8 cellular contexts compared by ENCODE assay signal in genomic region chr2:162074579-162074922, GRCh38. TPM values are rescaled to one million over a fixed set of nuclear protein-coding genes. Genes with fewer than 3 reads are reported as not detected.
DNase-seq lines count a peak whose midpoint lies in the region; ATAC-seq and TF ChIP-seq lines count a peak whose summit lies in the region.

No MANE protein-coding gene starts in this region.

- peak overlapping the region; percentile 69 to 93 (median 80) for H3K27ac Mint-ChIP-seq in CD8-positive, alpha-beta memory T cell
- no peak overlapping the region for H3K27ac Mint-ChIP-seq in neural crest cell (ENCODE audit: unreplicated experiment)

- H4K20me1 ChIP-seq in Loucy (ENCODE audit: insufficient read depth, low read length, poor library complexity, severe bottlenecking) = no peaks in the 10 kb centered on the region

- peaks cover 8 to 17% (median 8%) of the 10 kb centered on the region in 3 donors for H3K36me3 Mint-ChIP-seq in CD8-positive, alpha-beta memory T cell
- H3K36me3 Mint-ChIP-seq in neural crest cell (ENCODE audit: low read depth) = peaks cover 7% of the 10 kb centered on the region

- no peak for DNase-seq in CD8-positive, alpha-beta memory T cell
- DNase-seq in effector memory CD4-positive, alpha-beta T cell = no peak
- no peak for DNase-seq in neural crest cell (ENCODE audit: low read depth, low spot score)
- no peak for DNase-seq in MV-4-11 (lab: John Stamatoyannopoulos, UW)
- no peak for DNase-seq in middle frontal gyrus (ENCODE audit: extremely low spot score, low spot score)

- H3K4me1 ChIP-seq in CD8-positive, alpha-beta memory T cell (ENCODE audit: insufficient read depth, low read length) = peaks cover 32% of the 10 kb centered on the region
- H3K4me1 ChIP-seq in Loucy (ENCODE audit: insufficient read depth, low read length, poor library complexity, severe bottlenecking) = peaks cover 12% of the 10 kb centered on the region
- peaks cover 15% of the 10 kb centered on the region for H3K4me1 ChIP-seq in effector memory CD4-positive, alpha-beta T cell (ENCODE audit: control insufficient read depth, insufficient read depth, low read length, poor library complexity, severe bottlenecking)

- H3K27me3 ChIP-seq in CD8-positive, alpha-beta memory T cell (ENCODE audit: insufficient read depth, low read length, poor library complexity, severe bottlenecking) = no peaks in the 10 kb centered on the region
- peaks cover 8% of the 10 kb centered on the region for H3K27me3 ChIP-seq in Loucy (ENCODE audit: insufficient read depth, low read length, poor library complexity, severe bottlenecking)
- no peaks in the 10 kb centered on the region for H3K27me3 ChIP-seq in effector memory CD4-positive, alpha-beta T cell (replicated peaks; ENCODE audit: control insufficient read depth, insufficient read depth, low read length, poor library complexity, severe bottlenecking)

- no peak overlapping the region for H3K9ac ChIP-seq in Loucy (ENCODE audit: low read depth, low read length, poor library complexity, severe bottlenecking)

- H3K36me3 ChIP-seq in CD8-positive, alpha-beta memory T cell (ENCODE audit: insufficient read depth, low read length) = no peaks in the 10 kb centered on the region
- H3K36me3 ChIP-seq in Loucy (ENCODE audit: insufficient read depth, low read length) = no peaks in the 10 kb centered on the region
- H3K36me3 ChIP-seq in effector memory CD4-positive, alpha-beta T cell (ENCODE audit: control insufficient read depth, insufficient read depth, low read length) = no peaks in the 10 kb centered on the region

- H3K4me3 Mint-ChIP-seq in CD8-positive, alpha-beta memory T cell = peak overlapping the region; percentile 89 to 99 (median 96)
- peak overlapping the region; percentile 82 for H3K4me3 Mint-ChIP-seq in neural crest cell

- ATAC-seq in HG02885 (IDR thresholded peaks at IDR 0.05; ENCODE audit: poor library complexity, unreplicated experiment) (no peak), GM18517 (IDR thresholded peaks at IDR 0.05; ENCODE audit: unreplicated experiment) (no peak)

- POLR2A ChIA-PET in CD8-positive, alpha-beta memory T cell (lab: Charles Lee) = no interaction called here

- H3K9me3 ChIP-seq in CD8-positive, alpha-beta memory T cell (ENCODE audit: low read length) = no peaks in the 10 kb centered on the region
- H3K9me3 ChIP-seq in Loucy (ENCODE audit: insufficient read depth, low read depth, low read length) = peaks cover 3% of the 10 kb centered on the region; the same call in 1 of the 2 replicates
- no peaks in the 10 kb centered on the region for H3K9me3 ChIP-seq in effector memory CD4-positive, alpha-beta T cell (ENCODE audit: control insufficient read depth, low read length)

- no peaks in the 10 kb centered on the region for H3K9me2 ChIP-seq in Loucy (replicated peaks; ENCODE audit: low read depth, low read length)

- CTCF ChIA-PET in CD8-positive, alpha-beta memory T cell (lab: Charles Lee) = interaction anchor here (1.0 to 1.6 kb wide), 2 partner anchors 16 to 68 kb away, joined by 3 to 4 read pairs; no protein-coding TSS in a partner anchor

- peaks cover 3 to 20% (median 18%) of the 10 kb centered on the region in 5 donors for H3K9me3 Mint-ChIP-seq in CD8-positive, alpha-beta memory T cell
- H3K9me3 Mint-ChIP-seq in neural crest cell = peaks cover 5% of the 10 kb centered on the region

- H3K27me3 Mint-ChIP-seq in CD8-positive, alpha-beta memory T cell = peaks cover 10 to 11% of the 10 kb centered on the region in 2 donors
- peaks cover 42% of the 10 kb centered on the region for H3K27me3 Mint-ChIP-seq in neural crest cell (ENCODE audit: low read depth)

- TF ChIP-seq CTCF in Loucy (conservative IDR thresholded peaks at IDR 0.05; ENCODE audit: low read length) = no peak
- no peak for TF ChIP-seq CTCF in neural crest cell (conservative IDR thresholded peaks at IDR 0.05)

- peaks cover 32 to 53% (median 44%) of the 10 kb centered on the region in 3 donors for H3K4me1 Mint-ChIP-seq in CD8-positive, alpha-beta memory T cell
- peaks cover 30% of the 10 kb centered on the region for H3K4me1 Mint-ChIP-seq in neural crest cell

- no peaks in the 10 kb centered on the region for H3F3A ChIP-seq in Loucy (ENCODE audit: low read depth)

- no peak overlapping the region for H3K27ac ChIP-seq in CD8-positive, alpha-beta memory T cell (ENCODE audit: low read depth, low read length)
- H3K27ac ChIP-seq in effector memory CD4-positive, alpha-beta T cell (ENCODE audit: insufficient read depth, low read length, poor library complexity, severe bottlenecking) = peak overlapping the region; percentile 63

- H3K79me2 ChIP-seq in Loucy (ENCODE audit: insufficient read depth, low read length) = no peaks in the 10 kb centered on the region

- H3K4me3 ChIP-seq in CD8-positive, alpha-beta memory T cell (ENCODE audit: low read length) = peak overlapping the region; percentile 85
- peak overlapping the region; percentile 76 for H3K4me3 ChIP-seq in Loucy (ENCODE audit: low read length, poor library complexity, severe bottlenecking)
- H3K4me3 ChIP-seq in effector memory CD4-positive, alpha-beta T cell (ENCODE audit: insufficient read depth, low read depth, low read length, poor library complexity, severe bottlenecking) = peak overlapping the region; percentile 100

- H3K4me2 ChIP-seq in Loucy (ENCODE audit: low read depth, low read length, poor library complexity, severe bottlenecking) = peak overlapping the region; percentile 97

- H2AFZ ChIP-seq in Loucy (ENCODE audit: low read length) = peak overlapping the region; percentile 98

RNA-seq across cellular contexts. Expression of gene DPP4, which starts 0.5 kb away (rescaled TPM):
- total RNA-seq in CD8-positive, alpha-beta memory T cell = 10 to 100 TPM; 14.6 to 15.4 TPM
- 71.7 TPM for polyA plus RNA-seq in CD8-positive, alpha-beta memory T cell
- 0.82 and 1.6 TPM in 2 replicates for total RNA-seq in neural crest cell
